9 cellular contexts compared by ENCODE assay signal in genomic region chrX:101931104-101931493, GRCh38. TPM values are rescaled to one million over a fixed set of nuclear protein-coding genes. Genes with fewer than 3 reads are reported as not detected.
DNase-seq lines count a peak whose midpoint lies in the region; ATAC-seq and TF ChIP-seq lines count a peak whose summit lies in the region.
"Had no signal": no experiment of that assay in that cellular context is flagged by ENCODE, and none has a peak within 500 bp of the region (broad histone marks: within the 10 kb centered on the region; RNA-seq: fewer than 3 reads in every experiment).

No MANE protein-coding gene starts in this region.

- H4K20me1 ChIP-seq in smooth muscle cell (ENCODE audit: low read depth): no peaks in the 10 kb centered on the region

- CTCF ChIA-PET in WTC11 (lab: Charles Lee): no interaction called here

- peak overlapping the region; percentile 82 for H3K4me2 ChIP-seq in smooth muscle cell

- peak overlapping the region; percentile 19 for H2AFZ ChIP-seq in smooth muscle cell (ENCODE audit: low read depth)

- no peaks in the 10 kb centered on the region for H3K4me1 ChIP-seq in smooth muscle cell (ENCODE audit: low read depth)

- H3K4me3 Mint-ChIP-seq in WTC11: peak overlapping the region; percentile 85

- H3F3A ChIP-seq in smooth muscle cell (ENCODE audit: low read depth): no peaks in the 10 kb centered on the region

- 51% methylated on average over 7 of the region's 7 CpGs for WGBS in smooth muscle cell (ENCODE audit: low lambda C conversion rate)

- TF ChIP-seq CTCF in WTC11 (IDR thresholded peaks at IDR 0.05) (no peak), smooth muscle cell (IDR thresholded peaks at IDR 0.05; ENCODE audit: borderline replicate concordance, insufficient read depth, poor library complexity, severe bottlenecking) (no peak)

- POLR2A ChIA-PET in WTC11 (lab: Charles Lee): interaction anchor here (1.1 to 1.2 kb wide), 3 partner anchors 67 to 513 kb away, joined by 3 to 4 read pairs (median 3); partner anchors contain the start of gene BEX5

- no peaks in the 10 kb centered on the region for H3K79me2 ChIP-seq in smooth muscle cell (ENCODE audit: low read depth)

- no peaks in the 10 kb centered on the region for H3K27me3 ChIP-seq in smooth muscle cell (ENCODE audit: low read depth)

- ATAC-seq in HG02763 (IDR thresholded peaks at IDR 0.05; ENCODE audit: unreplicated experiment) (peak; percentile 6), WTC11 (peak; percentile 48)

- no peak overlapping the region for H3K9ac ChIP-seq in smooth muscle cell (ENCODE audit: low read depth)

- H3K27ac Mint-ChIP-seq in WTC11: peak overlapping the region; percentile 95

- no peaks in the 10 kb centered on the region for H3K9me3 ChIP-seq in smooth muscle cell (replicated peaks; ENCODE audit: low read depth)

- H3K4me1 Mint-ChIP-seq in WTC11: peaks cover 20% of the 10 kb centered on the region

- no peaks in the 10 kb centered on the region for H3K36me3 ChIP-seq in smooth muscle cell (ENCODE audit: low read depth)

- peaks cover 26% of the 10 kb centered on the region for H3K27me3 Mint-ChIP-seq in WTC11 (ENCODE audit: low read depth)

- in situ Hi-C loops in G401 (cut with HindIII; ENCODE audit: low sequenced_read_pairs): no loop called here

- peak; percentile 63 for DNase-seq in NCI-H1105 treated with DMSO at 0.1 percent for 48 hours (lab: John Stamatoyannopoulos, UW)
- no peak for DNase-seq in NCI-H1105 (lab: John Stamatoyannopoulos, UW)
- DNase-seq in WTC11 (ENCODE audit: low spot score): no peak
- no peak for DNase-seq in smooth muscle cell (lab: John Stamatoyannopoulos, UW; ENCODE audit: unreplicated experiment)
- DNase-seq in G401 (ENCODE audit: low spot score): no peak
- no peak for DNase-seq in hippocampal formation (lab: John Stamatoyannopoulos, UW)

- no peak overlapping the region for H3K27ac ChIP-seq in smooth muscle cell (ENCODE audit: low read depth)

- H3K4me3 ChIP-seq in iPS-11a (ENCODE audit: low read depth, low read length): peak overlapping the region; percentile 37
- peak overlapping the region; percentile 58 for H3K4me3 ChIP-seq in smooth muscle cell

- H3K9me3 Mint-ChIP-seq in WTC11: peaks cover 12% of the 10 kb centered on the region

- peaks cover 14% of the 10 kb centered on the region for H3K36me3 Mint-ChIP-seq in WTC11

TF ChIP-seq in WTC11, 78 proteins besides CTCF, POLR2A, EP300 and RAD21:
- no peak for TF ChIP-seq ELF4 (CRISPR knock-in tag; IDR thresholded peaks at IDR 0.05; ENCODE audit: low read depth)
- TF ChIP-seq E2F5 (CRISPR knock-in tag; IDR thresholded peaks at IDR 0.05): no peak
- no peak for TF ChIP-seq ATF2 (CRISPR knock-in tag; IDR thresholded peaks at IDR 0.05; ENCODE audit: borderline replicate concordance, low read depth)
- TF ChIP-seq CREB1 (CRISPR knock-in tag; IDR thresholded peaks at IDR 0.05): no peak
- TF ChIP-seq STAT6 (CRISPR knock-in tag; conservative IDR thresholded peaks at IDR 0.05; ENCODE audit: low read depth): no peak
TF ChIP-seq in WTC11: peak in this region for 0.

RNA-seq across cellular contexts. Expression of gene ZMAT1, which starts 0.7 kb away (rescaled TPM):
- total RNA-seq in WTC11 (2021): 3.0 to 3.7 TPM (median 3.5 TPM) in 3 replicates
- total RNA-seq in smooth muscle cell: 0.31 and 0.49 TPM in 2 replicates
- polyA plus RNA-seq in smooth muscle cell: 0.09 TPM in 1 of 2 replicates, not detected in the other
- total RNA-seq in G401 (2014; rRNA removed; shearing (Covaris generic)): 0.68 and 1.6 TPM in 2 replicates
- polyA plus RNA-seq: AG04450 had no signal
